Comparison of ENCODE assay signal across 12 cellular contexts in genomic region chr5:28014779-28015178, GRCh38.
DNase-seq lines count a peak whose midpoint lies in the region; ATAC-seq, FAIRE-seq and TF ChIP-seq lines count a peak whose summit lies in the region.
"Had no signal": no experiment of that assay in that cellular context is flagged by ENCODE, and none has a peak within 500 bp of the region (broad histone marks: within the 10 kb centered on the region; RNA-seq: fewer than 3 reads in every experiment).

No MANE protein-coding gene starts in this region.

- H3K4me2 ChIP-seq in A549: no peak overlapping the region

- H3K4me3 ChIP-seq in A549: no peak overlapping the region
- no peak overlapping the region for H3K4me3 ChIP-seq in NB4 (ENCODE audit: low read depth, low read length)
- no peak overlapping the region for H3K4me3 ChIP-seq in cardiac fibroblast (replicated peaks in 1 of 2; ENCODE audit: low read depth in 2 of 2, low read length in 2 of 2)

- no peak for TF ChIP-seq POLR2A in A549 (IDR thresholded peaks at IDR 0.05; ENCODE audit: low read length)
- TF ChIP-seq POLR2A in NB4 (IDR thresholded peaks at IDR 0.05; ENCODE audit: extremely low read depth, insufficient read length): no peak

- WGBS in A549 (ENCODE audit: missing lambda C conversion rate): 34% methylated on average over 3 of the region's 3 CpGs

- H3K4me1 ChIP-seq in A549: no peaks in the 10 kb centered on the region
- H3K4me1 ChIP-seq: parathyroid adenoma had no signal

- POLR2A ChIA-PET in A549 (lab: Yijun Ruan, JAX): no interaction called here

- no peak for TF ChIP-seq EP300 in A549 (IDR thresholded peaks at IDR 0.05)

- TF ChIP-seq RAD21 in A549 (conservative IDR thresholded peaks at IDR 0.05 in 1 of 2, IDR thresholded peaks at IDR 0.05 in 1 of 2): no peak; a peak in 1 of 5 replicates

- peak in 1 of 2 experiments; percentile 47 for DNase-seq in A549 (ENCODE audit: low read depth in 1 of 2, low spot score in 1 of 2)
- DNase-seq in ELR (ENCODE audit: low read depth): peak; percentile 5
- DNase-seq in NB4 (ENCODE audit: low read depth): peak; percentile 42
- peak; percentile 14 to 23 for DNase-seq in cardiac fibroblast (ENCODE audit: low read depth in 2 of 2)
- DNase-seq in KG1 (lab: John Stamatoyannopoulos, UW): no peak
- DNase-seq in stimulated activated naive CD4-positive, alpha-beta T cell (lab: John Stamatoyannopoulos, UW): no peak
- DNase-seq in DMS79 (lab: John Stamatoyannopoulos, UW): no peak
- no peak for DNase-seq in activated naive CD8-positive, alpha-beta T cell treated with anti-CD3 and anti-CD28 coated beads, Interleukin-2, amount 50 U/mL, for 24 hours
- DNase-seq: activated T-cell treated with anti-CD3 and anti-CD28 coated beads, Interleukin-2, amount 50 U/mL, for 4 hours; NCI-H226 had no signal

- H3K27ac Mint-ChIP-seq in activated naive CD8-positive, alpha-beta T cell treated with anti-CD3 and anti-CD28 coated beads, Interleukin-2, amount 50 U/mL, for 24 hours: no peak overlapping the region
- H3K27ac Mint-ChIP-seq: stimulated activated memory B cell treated with anti-CD40 and anti-IgM and Interleukin-4, amounts not matched to agents 10 μg/mL and 1 μg/mL and 100 μg/mL, for 72 hours had no signal

- H3K4me1 Mint-ChIP-seq in activated naive CD8-positive, alpha-beta T cell treated with anti-CD3 and anti-CD28 coated beads, Interleukin-2, amount 50 U/mL, for 24 hours: no peaks in the 10 kb centered on the region
- H3K4me1 Mint-ChIP-seq: stimulated activated memory B cell treated with anti-CD40 and anti-IgM and Interleukin-4, amounts not matched to agents 10 μg/mL and 1 μg/mL and 100 μg/mL, for 72 hours had no signal

- TF ChIP-seq CTCF in A549 (IDR thresholded peaks at IDR 0.05): peak; percentile 22; the same call in 1 of the 3 replicates
- TF ChIP-seq CTCF in NB4 (IDR thresholded peaks at IDR 0.05; ENCODE audit: low read depth, low read length): peak; percentile 67
- TF ChIP-seq CTCF in cardiac fibroblast (IDR thresholded peaks at IDR 0.05; ENCODE audit: low read depth, low read length): peak; percentile 42

- peaks cover 44% of the 10 kb centered on the region for H3K9me3 ChIP-seq in A549

- H3K27me3 Mint-ChIP-seq in activated naive CD8-positive, alpha-beta T cell treated with anti-CD3 and anti-CD28 coated beads, Interleukin-2, amount 50 U/mL, for 24 hours: no peaks in the 10 kb centered on the region
- H3K27me3 Mint-ChIP-seq: stimulated activated memory B cell treated with anti-CD40 and anti-IgM and Interleukin-4, amounts not matched to agents 10 μg/mL and 1 μg/mL and 100 μg/mL, for 72 hours had no signal

- CTCF ChIA-PET in A549 (lab: Yijun Ruan, JAX): interaction anchor here (1.0 kb wide), 1 partner anchor 9 kb away, joined by 3 read pairs; no protein-coding TSS in a partner anchor

- no peaks in the 10 kb centered on the region for H3K36me3 Mint-ChIP-seq in activated naive CD8-positive, alpha-beta T cell treated with anti-CD3 and anti-CD28 coated beads, Interleukin-2, amount 50 U/mL, for 24 hours (ENCODE audit: low read depth)
- H3K36me3 Mint-ChIP-seq: stimulated activated memory B cell treated with anti-CD40 and anti-IgM and Interleukin-4, amounts not matched to agents 10 μg/mL and 1 μg/mL and 100 μg/mL, for 72 hours had no signal

- FAIRE-seq in A549 (lab: Jason Lieb, UNC): no peak

- peaks cover 51% of the 10 kb centered on the region for H3K9me3 Mint-ChIP-seq in activated naive CD8-positive, alpha-beta T cell treated with anti-CD3 and anti-CD28 coated beads, Interleukin-2, amount 50 U/mL, for 24 hours

- H3K4me3 Mint-ChIP-seq in activated naive CD8-positive, alpha-beta T cell treated with anti-CD3 and anti-CD28 coated beads, Interleukin-2, amount 50 U/mL, for 24 hours: no peak overlapping the region
- H3K4me3 Mint-ChIP-seq: activated T-cell treated with anti-CD3 and anti-CD28 coated beads, Interleukin-2, amount 50 U/mL, for 4 hours; stimulated activated memory B cell treated with anti-CD40 and anti-IgM and Interleukin-4, amounts not matched to agents 10 μg/mL and 1 μg/mL and 100 μg/mL, for 72 hours had no signal

- ATAC-seq in A549: no peak
- ATAC-seq in activated naive CD8-positive, alpha-beta T cell treated with anti-CD3 and anti-CD28 coated beads, Interleukin-2, amount 50 U/mL, for 24 hours: no peak
- ATAC-seq: activated T-cell treated with anti-CD3 and anti-CD28 coated beads, Interleukin-2, amount 50 U/mL, for 4 hours; stimulated activated memory B cell treated with anti-CD40 and anti-IgM and Interleukin-4, amounts not matched to agents 10 μg/mL and 1 μg/mL and 100 μg/mL, for 72 hours had no signal

- H3K27ac ChIP-seq in A549: no peak overlapping the region
- H3K27ac ChIP-seq: parathyroid adenoma had no signal

TF ChIP-seq in A549, 52 proteins besides CTCF, POLR2A, EP300 and RAD21:
- no peak for TF ChIP-seq JUNB (IDR thresholded peaks at IDR 0.05)
- no peak for TF ChIP-seq SREBF2 (IDR thresholded peaks at IDR 0.05)

Comparison
In these comparisons a context has a peak if more than half of its experiments do, and no peak if none do; other contexts are left out.
1. DNase-seq: peak in ELR (single experiment), NB4 (single experiment) and cardiac fibroblast (2 of 2); none in KG1 (single experiment), stimulated activated naive CD4-positive, alpha-beta T cell (0 of 6), DMS79 (single experiment) and activated naive CD8-positive, alpha-beta T cell treated with anti-CD3 and anti-CD28 coated beads, Interleukin-2, amount 50 U/mL, for 24 hours (single experiment).
2. Peak in every context shown above with its lines, with median percentiles within 50 percentile points of each other: CTCF ChIP-seq.